ENCODE assay signal across 16 cellular contexts in the genomic region with DNA sequence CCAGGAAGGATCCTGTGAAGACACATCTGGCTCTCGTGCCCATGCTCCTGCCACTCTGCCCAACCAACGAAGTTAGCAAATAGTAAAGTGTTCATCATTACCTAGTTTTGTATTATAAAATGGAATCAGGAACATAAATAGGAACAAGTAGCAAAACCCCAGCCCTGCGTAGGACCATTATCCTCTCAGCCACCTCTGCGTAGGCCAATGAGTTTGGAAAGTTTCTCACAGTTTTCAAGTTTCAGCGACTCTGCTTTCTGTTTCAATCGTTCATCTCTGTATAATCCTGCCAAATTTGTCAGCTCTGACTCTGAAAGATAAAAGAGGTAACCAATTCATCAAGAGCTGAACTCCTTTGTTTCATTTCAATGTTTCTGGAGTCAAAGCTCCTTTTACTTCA. TPM values are rescaled to one million over a fixed set of nuclear protein-coding genes. Genes with fewer than 3 reads are reported as not detected.
DNase-seq lines count a peak whose midpoint lies in the region; ATAC-seq, FAIRE-seq and TF ChIP-seq lines count a peak whose summit lies in the region.
"Had no signal": no experiment of that assay in that cellular context is flagged by ENCODE, and none has a peak within 500 bp of the region (broad histone marks: within the 10 kb centered on the region; RNA-seq: fewer than 3 reads in every experiment).

No MANE protein-coding gene starts in this region.

- H3K4me3 ChIP-seq in left ventricle myocardium inferior = no peak overlapping the region
- no peak overlapping the region for H3K4me3 ChIP-seq in coronary artery

- H3K9me3 ChIP-seq in left ventricle myocardium inferior (replicated peaks) = no peaks in the 10 kb centered on the region
- H3K9me3 ChIP-seq: BE2C had no signal

- H3K27me3 ChIP-seq in left ventricle myocardium inferior (ENCODE audit: low read depth) = no peaks in the 10 kb centered on the region
- H3K27me3 ChIP-seq: BE2C, foreskin keratinocyte had no signal

- H3K27ac ChIP-seq in left ventricle myocardium inferior (replicated peaks) (peak overlapping the region; percentile 91), coronary artery (no peak overlapping the region), substantia nigra (ENCODE audit: low read depth, low read length, poor library complexity, severe bottlenecking) (peak overlapping the region; percentile 74)

- peaks cover 14% of the 10 kb centered on the region for H3K36me3 ChIP-seq in left ventricle myocardium inferior

- no peak for FAIRE-seq in H54 (lab: Jason Lieb, UNC)
- FAIRE-seq: G401.6, HepG2 had no signal

- peaks cover 75% of the 10 kb centered on the region for H3K4me1 ChIP-seq in left ventricle myocardium inferior
- H3K4me1 ChIP-seq: BE2C had no signal

- DNase-seq in left ventricle myocardium inferior = no peak
- no peak for DNase-seq in Right ventricle myocardium inferior (ENCODE audit: missing footprints)
- peak; percentile 24 for DNase-seq in coronary artery (ENCODE audit: low spot score)
- DNase-seq in substantia nigra (lab: John Stamatoyannopoulos, UW) = no peak
- no peak for DNase-seq in H54 (ENCODE audit: insufficient read length, low spot score)
- no peak for DNase-seq in effector CD4-positive, alpha-beta T cell
- DNase-seq: BE2C; foreskin keratinocyte; NCI-H1105 treated with DMSO at 0.1 percent for 48 hours; NCI-H526; stimulated activated CD8-positive, alpha-beta memory T cell treated with anti-CD3 and anti-CD28 coated beads, Interleukin-4, amount 100 ng/mL, for 48 hours had no signal

- no peak for TF ChIP-seq CTCF in left ventricle myocardium inferior (IDR thresholded peaks at IDR 0.05; ENCODE audit: borderline replicate concordance)
- TF ChIP-seq CTCF in coronary artery (IDR thresholded peaks at IDR 0.05) = no peak

- no peak for TF ChIP-seq POLR2A in H54 (IDR thresholded peaks at IDR 0.05; ENCODE audit: low read depth, low read length)

- no peak for ATAC-seq in Right ventricle myocardium inferior
- peak; percentile 50 for ATAC-seq in HG03442 (IDR thresholded peaks at IDR 0.05; ENCODE audit: unreplicated experiment)
- ATAC-seq in GM21825 (IDR thresholded peaks at IDR 0.05; ENCODE audit: unreplicated experiment) = no peak
- ATAC-seq: foreskin keratinocyte, HepG2 had no signal

- intact Hi-C loops in left ventricle myocardium inferior (cut with micrococcal nuclease) (no loop called here), Right ventricle myocardium inferior (cut with DNase I) (no loop called here)

RNA-seq across cellular contexts. Expression of a gene that starts 10.1 kb away (rescaled TPM):
- total RNA-seq in left ventricle myocardium inferior (15.7 TPM), Right ventricle myocardium inferior (17.2 TPM)

RNA-seq across cellular contexts. Expression of a gene that starts 19.1 kb away (rescaled TPM):
- total RNA-seq in left ventricle myocardium inferior = 46.3 TPM
- 49.3 TPM for total RNA-seq in Right ventricle myocardium inferior
- total RNA-seq: H4 had no signal

RNA-seq across cellular contexts. Expression of a gene that starts 24.2 kb away (rescaled TPM):
- total RNA-seq in left ventricle myocardium inferior (0.58 TPM), Right ventricle myocardium inferior (1.2 TPM)
- total RNA-seq: H4 had no signal

RNA-seq across cellular contexts. Expression of a gene that starts 25.4 kb away (rescaled TPM):
- total RNA-seq in left ventricle myocardium inferior (14.3 TPM), Right ventricle myocardium inferior (7.9 TPM)

RNA-seq across cellular contexts. Expression of a gene that starts 30.9 kb away (rescaled TPM):
- total RNA-seq in left ventricle myocardium inferior = not detected
- not detected for total RNA-seq in Right ventricle myocardium inferior
- total RNA-seq: foreskin keratinocyte, H4 had no signal

Comparison
In these comparisons a context has a peak if more than half of its experiments do, and no peak if none do; other contexts are left out.
1. H3K27ac ChIP-seq: peak in left ventricle myocardium inferior (single experiment) and substantia nigra (single experiment); none in coronary artery (0 of 2).